In genomic region chr3:123375014-123375940, GRCh38 we compare ENCODE assay signal across 1 cellular context.
TF ChIP-seq lines count a peak whose summit lies in the region.

No MANE protein-coding gene starts in this region.

TF ChIP-seq in K562, 482 proteins besides CTCF, POLR2A, EP300 and RAD21:
- TF ChIP-seq ZNF79 (CRISPR knock-in tag; IDR thresholded peaks at IDR 0.05; ENCODE audit: low read depth): no peak
